Comparison of ENCODE assay signal across 8 cellular contexts in the genomic region with DNA sequence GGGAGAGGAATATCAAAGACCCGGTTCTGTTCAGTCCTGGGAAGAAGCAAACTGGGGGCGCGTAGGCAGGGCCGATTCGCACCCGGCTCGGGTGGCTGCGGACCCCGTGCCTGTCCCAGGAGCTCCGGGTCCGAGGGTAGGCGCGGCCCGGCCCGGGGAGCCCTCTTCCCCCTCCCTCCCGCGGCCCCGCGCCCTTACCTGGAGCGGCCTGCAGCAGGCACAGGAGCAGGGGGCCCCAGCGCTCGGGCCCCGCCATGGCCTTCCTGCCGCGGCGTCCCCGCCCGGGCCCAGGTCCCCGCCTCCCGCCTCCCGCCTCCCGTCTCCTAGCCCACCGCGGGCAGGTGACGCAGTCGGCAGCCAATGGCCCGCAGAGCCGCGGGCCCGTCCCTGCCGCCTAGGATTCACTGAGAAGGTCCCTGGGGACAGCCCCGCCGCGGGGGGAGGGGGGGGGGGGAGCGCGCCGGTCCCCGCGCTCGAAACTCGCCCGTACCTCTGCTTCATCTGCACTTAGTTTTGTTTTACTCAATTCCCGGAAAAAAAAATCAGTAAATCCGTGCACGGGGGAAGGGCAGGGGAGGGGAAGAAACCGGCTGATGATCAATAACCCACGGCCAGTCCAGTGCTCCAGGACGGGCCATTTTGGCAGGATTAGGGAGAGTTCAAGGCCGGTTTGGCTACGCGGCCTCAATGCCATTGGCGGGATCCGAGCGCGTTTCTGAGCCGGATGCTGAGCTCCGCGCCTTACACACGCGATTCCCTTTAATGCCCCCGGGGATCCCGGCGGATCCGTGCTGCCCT. TPM values are rescaled to one million over a fixed set of nuclear protein-coding genes. Genes with fewer than 3 reads are reported as not detected.
DNase-seq lines count a peak whose midpoint lies in the region; ATAC-seq and TF ChIP-seq lines count a peak whose summit lies in the region.

Gene IFNLR1 (minus strand): TSS at position 297 of the 798 bp plus-strand sequence. CDS start 41 bp downstream, at position 256.

- peak within 1 kb of the TSS; percentile 89 for H2AFZ ChIP-seq in PC-9

- no peaks in the 10 kb centered on the region for H3K9me3 Mint-ChIP-seq in CD4-positive, alpha-beta memory T cell
- H3K9me3 Mint-ChIP-seq in activated naive CD4-positive, alpha-beta T cell treated with anti-CD3 and anti-CD28 coated beads, Interleukin-2, amount 10 ng/mL, durations not matched to agents 7 days and 5 days, result peaks cover 3% of the 10 kb centered on the region

- H3K4me3 ChIP-seq in CD4-positive, alpha-beta memory T cell (ENCODE audit: low read length in 2 of 2), result peak within 1 kb of the TSS; percentile 11 to 60
- peak within 1 kb of the TSS; percentile 73 for H3K4me3 ChIP-seq in PC-9

- TF ChIP-seq CTCF in PC-9 (conservative IDR thresholded peaks at IDR 0.05), result no peak

- POLR2A ChIA-PET in CD4-positive, alpha-beta memory T cell (lab: Charles Lee; ENCODE audit: partially characterized antibody), result interaction anchor here (0.9 to 1.7 kb wide), 5 partner anchors 12 to 315 kb away, joined by 4 to 8 read pairs (median 4); partner anchors contain the start of genes RCAN3 and STPG1
- POLR2A ChIA-PET in PC-9 (lab: Charles Lee; ENCODE audit: unreplicated experiment), result interaction anchor here (0.6 to 0.7 kb wide), 4 partner anchors 16 to 291 kb away, joined by 3 to 20 read pairs (median 4); no protein-coding TSS in a partner anchor

- peak within 1 kb of the TSS; percentile 84 for H3K4me2 ChIP-seq in PC-9

- H3K27ac ChIP-seq in CD4-positive, alpha-beta memory T cell (ENCODE audit: low read depth, low read length), result peak within 1 kb of the TSS; percentile 50
- H3K27ac ChIP-seq in PC-9, result peak within 1 kb of the TSS; percentile 37

- H3F3A ChIP-seq in PC-9 (ENCODE audit: insufficient read depth, low read depth), result peaks cover 19% of the 10 kb centered on the region

- H3K4me3 Mint-ChIP-seq in CD4-positive, alpha-beta memory T cell, result peak within 1 kb of the TSS; percentile 86 to 92 (median 90)
- H3K4me3 Mint-ChIP-seq in activated naive CD4-positive, alpha-beta T cell treated with anti-CD3 and anti-CD28 coated beads, Interleukin-2, amount 10 ng/mL, durations not matched to agents 7 days and 5 days, result peak within 1 kb of the TSS; percentile 78

- peaks cover 27% of the 10 kb centered on the region for H3K4me1 ChIP-seq in CD4-positive, alpha-beta memory T cell (ENCODE audit: insufficient read depth, low read length)
- H3K4me1 ChIP-seq in PC-9 (replicated peaks; ENCODE audit: insufficient read depth), result peaks cover 21% of the 10 kb centered on the region

- no peaks in the 10 kb centered on the region for H3K9me3 ChIP-seq in CD4-positive, alpha-beta memory T cell (ENCODE audit: control insufficient read depth in 1 of 2, low read length in 2 of 2)
- no peaks in the 10 kb centered on the region for H3K9me3 ChIP-seq in PC-9 (ENCODE audit: insufficient read depth, low read depth)

- H3K27ac Mint-ChIP-seq in CD4-positive, alpha-beta memory T cell, result peak within 1 kb of the TSS; percentile 53 to 93 (median 83)
- H3K27ac Mint-ChIP-seq in activated naive CD4-positive, alpha-beta T cell treated with anti-CD3 and anti-CD28 coated beads, Interleukin-2, amount 10 ng/mL, durations not matched to agents 7 days and 5 days, result peak within 1 kb of the TSS; percentile 49

- H3K36me3 Mint-ChIP-seq in CD4-positive, alpha-beta memory T cell, result no peaks in the 10 kb centered on the region
- peaks cover 3% of the 10 kb centered on the region for H3K36me3 Mint-ChIP-seq in activated naive CD4-positive, alpha-beta T cell treated with anti-CD3 and anti-CD28 coated beads, Interleukin-2, amount 10 ng/mL, durations not matched to agents 7 days and 5 days

- no peaks in the 10 kb centered on the region for H3K27me3 ChIP-seq in CD4-positive, alpha-beta memory T cell (ENCODE audit: insufficient read depth, low read length)
- no peaks in the 10 kb centered on the region for H3K27me3 ChIP-seq in PC-9 (ENCODE audit: insufficient read depth, low read depth)

- no peaks in the 10 kb centered on the region for H4K20me1 ChIP-seq in PC-9 (ENCODE audit: insufficient read depth)

- TSS peak; percentile 45 for BruUV-seq in PC-9 (replicated peaks; lab: Mats Ljungman, UMichigan)

- no peaks in the 10 kb centered on the region for H3K36me3 ChIP-seq in CD4-positive, alpha-beta memory T cell (ENCODE audit: insufficient read depth, low read length)
- no peaks in the 10 kb centered on the region for H3K36me3 ChIP-seq in PC-9 (ENCODE audit: low read depth)

- no peaks in the 10 kb centered on the region for H3K9me2 ChIP-seq in PC-9 (ENCODE audit: insufficient read depth)

- DNase-seq in CD4-positive, alpha-beta memory T cell, result peak; percentile 42 to 75 (median 57)
- peak; percentile 55 to 76 for DNase-seq in PC-9
- DNase-seq in activated naive CD4-positive, alpha-beta T cell treated with anti-CD3 and anti-CD28 coated beads, Interleukin-2, amount 10 ng/mL, durations not matched to agents 7 days and 5 days, result peak; percentile 80
- DNase-seq in left ventricle myocardium superior, result peak; percentile 79
- DNase-seq in sciatic nerve (ENCODE audit: low spot score), result no peak
- DNase-seq in putamen (ENCODE audit: low spot score), result no peak
- DNase-seq in globus pallidus (ENCODE audit: low spot score), result no peak

- CTCF ChIA-PET in CD4-positive, alpha-beta memory T cell (lab: Charles Lee; ENCODE audit: partially characterized antibody), result interaction anchor here (1.6 to 9.8 kb wide), 4 partner anchors 13 to 205 kb away, joined by 5 to 127 read pairs (median 44); no protein-coding TSS in a partner anchor
- CTCF ChIA-PET in PC-9 (lab: Charles Lee), result interaction anchor here (0.6 to 0.7 kb wide), 3 partner anchors 35 to 368 kb away, joined by 5 to 9 read pairs (median 6); partner anchors contain the start of gene IL22RA1
- CTCF ChIA-PET in activated naive CD4-positive, alpha-beta T cell treated with anti-CD3 and anti-CD28 coated beads, Interleukin-2, amount 10 ng/mL, durations not matched to agents 7 days and 5 days (lab: Charles Lee), result interaction anchor here (0.9 kb wide), 1 partner anchor 9 kb away, joined by 3 read pairs; no protein-coding TSS in a partner anchor

- no peaks in the 10 kb centered on the region for H3K27me3 Mint-ChIP-seq in CD4-positive, alpha-beta memory T cell
- peaks cover 17% of the 10 kb centered on the region for H3K27me3 Mint-ChIP-seq in activated naive CD4-positive, alpha-beta T cell treated with anti-CD3 and anti-CD28 coated beads, Interleukin-2, amount 10 ng/mL, durations not matched to agents 7 days and 5 days

- peak; percentile 36 for ATAC-seq in HG02678 (IDR thresholded peaks at IDR 0.05; ENCODE audit: unreplicated experiment)
- peak; percentile 92 for ATAC-seq in left ventricle myocardium superior
- peak; percentile 74 for ATAC-seq in sciatic nerve

- intact Hi-C loops in CD4-positive, alpha-beta memory T cell (cut with micrococcal nuclease), result loop anchor here (5.0 kb wide), 3 partner anchors 35 to 455 kb away; partner anchors contain the start of gene SRRM1
- intact Hi-C loops in PC-9 (cut with micrococcal nuclease; ENCODE audit: unreplicated experiment), result loop anchor here (2.0 kb wide), 1 partner anchor 36 kb away; no protein-coding TSS in a partner anchor
- intact Hi-C loops in left ventricle myocardium superior (cut with micrococcal nuclease), result no loop called here
- intact Hi-C loops in sciatic nerve (cut with DNase I), result no loop called here

- peaks cover 20 to 40% (median 34%) of the 10 kb centered on the region in 4 donors for H3K4me1 Mint-ChIP-seq in CD4-positive, alpha-beta memory T cell
- peaks cover 47% of the 10 kb centered on the region for H3K4me1 Mint-ChIP-seq in activated naive CD4-positive, alpha-beta T cell treated with anti-CD3 and anti-CD28 coated beads, Interleukin-2, amount 10 ng/mL, durations not matched to agents 7 days and 5 days

- H3K79me2 ChIP-seq in PC-9 (ENCODE audit: low read depth), result no peaks in the 10 kb centered on the region

RNA-seq across cellular contexts. Expression of gene IFNLR1, which starts in this region (rescaled TPM):
- total RNA-seq in CD4-positive, alpha-beta memory T cell, result 1 to 10 TPM; 3.0 to 4.5 TPM
- polyA plus RNA-seq in CD4-positive, alpha-beta memory T cell, result 1 to 10 TPM in 1 of 2 donors, under 1 TPM in 1; 0.88 to 1.1 TPM
- total RNA-seq in PC-9 (2021), result 5.5 and 8.1 TPM in 2 replicates
- total RNA-seq in left ventricle myocardium superior, result 3.7 TPM
- 0.49 TPM for total RNA-seq in sciatic nerve

Comparison
In these comparisons a context has a peak if more than half of its experiments do, and no peak if none do; other contexts are left out.
1. Peak in ATAC-seq in sciatic nerve; RNA of the gene not detected or under 1 TPM.
2. DNase-seq: peak in CD4-positive, alpha-beta memory T cell (5 of 5), PC-9 (2 of 2), activated naive CD4-positive, alpha-beta T cell treated with anti-CD3 and anti-CD28 coated beads, Interleukin-2, amount 10 ng/mL, durations not matched to agents 7 days and 5 days (single experiment) and left ventricle myocardium superior (single experiment); none in sciatic nerve (single experiment), putamen (single experiment) and globus pallidus (single experiment).
3. ATAC-seq: peak in every context shown above with its lines; median percentile 92 in left ventricle myocardium superior; 74 in sciatic nerve; 36 in HG02678.
4. intact Hi-C loops: an anchor here in CD4-positive, alpha-beta memory T cell (5.0 kb wide) and PC-9 (2.0 kb wide); none called in left ventricle myocardium superior and sciatic nerve.